ENCODE assay signal across 29 cellular contexts in the genomic region with DNA sequence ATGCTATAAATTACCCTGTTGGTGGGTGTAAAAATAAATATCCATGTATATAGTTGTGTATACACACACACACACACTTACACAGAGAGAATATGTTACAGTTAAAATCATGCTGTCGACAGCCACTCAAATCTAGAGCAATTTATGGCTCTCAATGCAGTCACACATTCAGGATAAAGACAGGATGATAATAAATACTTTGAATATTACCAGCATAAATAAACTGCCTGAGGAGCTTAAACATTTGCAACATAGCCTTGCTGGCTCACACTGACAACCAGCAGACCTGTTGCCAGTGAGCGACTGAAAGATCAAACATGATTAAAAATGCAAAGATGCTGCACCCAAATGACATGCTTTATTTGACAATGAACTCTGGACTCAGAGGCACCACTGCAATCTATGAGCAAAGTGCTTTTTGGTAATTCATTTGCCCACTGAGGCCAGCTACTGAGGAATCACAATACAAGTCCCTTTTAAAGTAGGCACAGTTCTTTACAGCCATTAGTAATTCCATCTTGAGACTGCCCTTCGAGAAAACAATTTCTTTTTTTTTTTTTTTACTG.
"Had no signal": no experiment of that assay in that cellular context is flagged by ENCODE, and none has a peak within 500 bp of the region (broad histone marks: within the 10 kb centered on the region; RNA-seq: fewer than 3 reads in every experiment).

No MANE protein-coding gene starts in this region.

- H3K36me3 ChIP-seq: adrenal gland, cardiac muscle cell, colonic mucosa, esophagus squamous epithelium, heart right ventricle, left ventricle myocardium inferior, right atrium auricular region, stomach, thyroid gland had no signal

- H3K9me3 Mint-ChIP-seq: activated naive CD4-positive, alpha-beta T cell treated with anti-CD3 and anti-CD28 coated beads for 36 hours; activated naive CD8-positive, alpha-beta T cell treated with anti-CD3 and anti-CD28 coated beads for 36 hours; activated T-helper 1 cell treated with anti-CD3 and anti-CD28 coated beads, Interleukin-12 subunit alpha, Interleukin-12 subunit beta, Interleukin-2, Interleukin-4 antibody, amounts not matched to agents 30 ng/mL and 10 ng/mL and 1 ng/mL, durations not matched to agents 14 hours and 24 hours and 36 hours; neural crest cell had no signal

- H3K4me1 ChIP-seq: adrenal gland, body of pancreas, colonic mucosa, esophagus squamous epithelium, heart right ventricle, left ventricle myocardium inferior, right atrium auricular region, stomach, thyroid gland had no signal

- H3K36me3 Mint-ChIP-seq: activated naive CD8-positive, alpha-beta T cell treated with anti-CD3 and anti-CD28 coated beads for 36 hours; stimulated activated naive B cell treated with anti-CD40 and anti-IgM and Interleukin-4, amounts not matched to agents 10 μg/mL and 1 μg/mL and 100 μg/mL, for 72 hours had no signal

- H3K27me3 ChIP-seq: adrenal gland, body of pancreas, cardiac muscle cell, colonic mucosa, esophagus squamous epithelium, heart right ventricle, right atrium auricular region, stomach, thyroid gland had no signal

- H3K27ac Mint-ChIP-seq: activated naive CD4-positive, alpha-beta T cell treated with anti-CD3 and anti-CD28 coated beads for 36 hours; activated naive CD8-positive, alpha-beta T cell treated with anti-CD3 and anti-CD28 coated beads for 36 hours; activated T-helper 1 cell treated with anti-CD3 and anti-CD28 coated beads, Interleukin-12 subunit alpha, Interleukin-12 subunit beta, Interleukin-2, Interleukin-4 antibody, amounts not matched to agents 30 ng/mL and 10 ng/mL and 1 ng/mL, durations not matched to agents 14 hours and 24 hours and 36 hours; stimulated activated naive B cell treated with anti-CD40 and anti-IgM and Interleukin-4, amounts not matched to agents 10 μg/mL and 1 μg/mL and 100 μg/mL, for 72 hours had no signal

- DNase-seq: activated CD4-positive, alpha-beta T cell treated with anti-CD3 and anti-CD28 coated beads for 4 hours; activated CD4-positive, alpha-beta T cell treated with anti-CD3 and anti-CD28 coated beads, Interleukin-2, amount 50 U/mL, for 4 hours; activated effector memory CD4-positive, alpha-beta T cell treated with anti-CD3 and anti-CD28 coated beads, Interleukin-2, amount 50 U/mL, for 16 hours; activated naive CD4-positive, alpha-beta T cell treated with anti-CD3 and anti-CD28 coated beads for 36 hours; activated naive CD8-positive, alpha-beta T cell treated with anti-CD3 and anti-CD28 coated beads for 36 hours; adrenal gland; aorta; body of pancreas; cerebellar nuclear complex; colonic mucosa; effector CD8-positive, alpha-beta T cell; esophagus squamous epithelium; foreskin melanocyte; heart right ventricle; kidney glomerular epithelial cell; left ventricle myocardium inferior; occipital lobe; stimulated activated CD4-positive, alpha-beta T cell treated with anti-CD3 and anti-CD28 coated beads, Interleukin-15, amount 100 ng/mL, for 24 hours; stimulated activated CD4-positive, alpha-beta T cell treated with anti-CD3 and anti-CD28 coated beads, Interleukin-2, amount 100 ng/mL, for 24 hours; stimulated activated naive B cell treated with anti-CD40 and anti-IgM and Interleukin-4, amounts not matched to agents 10 μg/mL and 1 μg/mL and 100 μg/mL, for 72 hours; stomach; T-helper 9 cell; thyroid gland had no signal

- H3K27ac ChIP-seq: adrenal gland, body of pancreas, cardiac muscle cell, colonic mucosa, epithelial cell of prostate, esophagus squamous epithelium, heart right ventricle, left ventricle myocardium inferior, right atrium auricular region, stomach, thyroid gland, VCaP had no signal

- H3K4me3 Mint-ChIP-seq: activated naive CD4-positive, alpha-beta T cell treated with anti-CD3 and anti-CD28 coated beads for 36 hours; activated naive CD8-positive, alpha-beta T cell treated with anti-CD3 and anti-CD28 coated beads for 36 hours; activated T-helper 1 cell treated with anti-CD3 and anti-CD28 coated beads, Interleukin-12 subunit alpha, Interleukin-12 subunit beta, Interleukin-2, Interleukin-4 antibody, amounts not matched to agents 30 ng/mL and 10 ng/mL and 1 ng/mL, durations not matched to agents 14 hours and 24 hours and 36 hours; neural crest cell; stimulated activated naive B cell treated with anti-CD40 and anti-IgM and Interleukin-4, amounts not matched to agents 10 μg/mL and 1 μg/mL and 100 μg/mL, for 72 hours had no signal

- H3K4me1 Mint-ChIP-seq: stimulated activated naive B cell treated with anti-CD40 and anti-IgM and Interleukin-4, amounts not matched to agents 10 μg/mL and 1 μg/mL and 100 μg/mL, for 72 hours had no signal

- H3K27me3 Mint-ChIP-seq: activated naive CD8-positive, alpha-beta T cell treated with anti-CD3 and anti-CD28 coated beads for 36 hours; stimulated activated naive B cell treated with anti-CD40 and anti-IgM and Interleukin-4, amounts not matched to agents 10 μg/mL and 1 μg/mL and 100 μg/mL, for 72 hours had no signal

- H3K9me3 ChIP-seq: adrenal gland, body of pancreas, colonic mucosa, esophagus squamous epithelium, heart right ventricle, left ventricle myocardium inferior, right atrium auricular region, stomach, thyroid gland had no signal

- H3K4me3 ChIP-seq: adrenal gland, body of pancreas, cardiac muscle cell, colonic mucosa, esophagus squamous epithelium, heart right ventricle, left ventricle myocardium inferior, right atrium auricular region, stomach, thyroid gland had no signal
